In genomic region chr6:117264487-117265424, GRCh38 we compare ENCODE assay signal across 8 cellular contexts. TPM values are rescaled to one million over a fixed set of nuclear protein-coding genes. Genes with fewer than 3 reads are reported as not detected.
DNase-seq lines count a peak whose midpoint lies in the region; ATAC-seq and TF ChIP-seq lines count a peak whose summit lies in the region.

No MANE protein-coding gene starts in this region.

- CTCF ChIA-PET in activated B cell treated with CpG ODN at 0.5 μM for 24 hours (lab: Charles Lee), result no interaction called here

- POLR2A ChIA-PET in activated B cell treated with CpG ODN at 0.5 μM for 24 hours (lab: Charles Lee), result no interaction called here

- peak overlapping the region; percentile 56 for H3K4me3 ChIP-seq in skeletal muscle cell (ENCODE audit: low read depth, low read length)
- H3K4me3 ChIP-seq in thyroid gland (replicated peaks in 1 of 3), result peak overlapping the region in 1 of 3 donors; percentile 24

- no peak overlapping the region for H3K27ac Mint-ChIP-seq in activated B cell treated with CpG ODN at 0.5 μM for 24 hours

- H3K36me3 Mint-ChIP-seq in activated B cell treated with CpG ODN at 0.5 μM for 24 hours (ENCODE audit: low read depth), result no peaks in the 10 kb centered on the region

- H3K9me3 Mint-ChIP-seq in activated B cell treated with CpG ODN at 0.5 μM for 24 hours, result no peaks in the 10 kb centered on the region

- peaks cover 15% of the 10 kb centered on the region for H3K4me1 Mint-ChIP-seq in activated B cell treated with CpG ODN at 0.5 μM for 24 hours

- H3K36me3 ChIP-seq in thyroid gland, result no peaks in the 10 kb centered on the region

- peaks cover 10 to 14% of the 10 kb centered on the region in 2 donors for H3K4me1 ChIP-seq in thyroid gland

- H3K27ac ChIP-seq in thyroid gland (no peak overlapping the region), caudate nucleus (ENCODE audit: low read depth, low read length) (no peak overlapping the region)

- 3 to 4% methylated on average over 46 of the region's 46 CpGs for WGBS in thyroid gland, 2 donors

- TF ChIP-seq POLR2A in thyroid gland (IDR thresholded peaks at IDR 0.05), result no peak

- peak overlapping the region; percentile 44 for H3K4me3 Mint-ChIP-seq in activated B cell treated with CpG ODN at 0.5 μM for 24 hours

- H3K9me3 ChIP-seq in thyroid gland, result no peaks in the 10 kb centered on the region

- TF ChIP-seq CTCF in activated B cell treated with CpG ODN at 0.5 μM for 24 hours (IDR thresholded peaks at IDR 0.05) (no peak), thyroid gland (IDR thresholded peaks at IDR 0.05) (no peak)

- peaks cover 38% of the 10 kb centered on the region for H3K27me3 ChIP-seq in thyroid gland

- intact Hi-C loops in activated B cell treated with CpG ODN at 0.5 μM for 24 hours (cut with micrococcal nuclease), result no loop called here
- intact Hi-C loops in left ventricle myocardium superior (cut with micrococcal nuclease), result no loop called here
- intact Hi-C loops in thyroid gland (cut with DNase I), result no loop called here

- DNase-seq in activated B cell treated with CpG ODN at 0.5 μM for 24 hours (no peak), left ventricle myocardium superior (no peak), skeletal muscle cell (ENCODE audit: low read depth) (no peak), thyroid gland (no peak), NAMALWA (ENCODE audit: low spot score) (no peak), caudate nucleus (lab: John Stamatoyannopoulos, UW) (no peak)

- ATAC-seq in GM18502 (IDR thresholded peaks at IDR 0.05; ENCODE audit: poor library complexity, unreplicated experiment), result peak; percentile 72
- peak; percentile 68 for ATAC-seq in HG02763 (IDR thresholded peaks at IDR 0.05; ENCODE audit: unreplicated experiment)
- ATAC-seq in activated B cell treated with CpG ODN at 0.5 μM for 24 hours (ENCODE audit: low read depth), result no peak
- peak; percentile 46 for ATAC-seq in left ventricle myocardium superior

- H3K27me3 Mint-ChIP-seq in activated B cell treated with CpG ODN at 0.5 μM for 24 hours, result peaks cover 56% of the 10 kb centered on the region

RNA-seq across cellular contexts. Expression of gene VGLL2, which starts 0.6 kb away (rescaled TPM):
- total RNA-seq in activated B cell treated with CpG ODN at 0.5 μM for 24 hours, result not detected in 2 replicates
- not detected for total RNA-seq in left ventricle myocardium superior
- not detected for total RNA-seq in thyroid gland
